In genomic region chr11:66479741-66480115, GRCh38 we compare ENCODE assay signal across 8 cellular contexts. TPM values are rescaled to one million over a fixed set of nuclear protein-coding genes. Genes with fewer than 3 reads are reported as not detected.
DNase-seq lines count a peak whose midpoint lies in the region; ATAC-seq, FAIRE-seq and TF ChIP-seq lines count a peak whose summit lies in the region.

No MANE protein-coding gene starts in this region.

- ATAC-seq in HG03159 (IDR thresholded peaks at IDR 0.05; ENCODE audit: unreplicated experiment) (peak; percentile 23), heart left ventricle (peak in 3 of 4 donors; percentile 33 to 38 (median 38)), sciatic nerve (peak; percentile 9), GM19035 (IDR thresholded peaks at IDR 0.05; ENCODE audit: unreplicated experiment) (no peak)

- H3K4me3 ChIP-seq in WERI-Rb-1 (ENCODE audit: low read depth, low read length) (peak overlapping the region; percentile 94), heart left ventricle (peak overlapping the region; percentile 58 to 93 (median 76))

- intact Hi-C loops in heart left ventricle (cut with DNase I) (loop anchor here in 1 of 10 donors (2.0 kb wide), 2 partner anchors 31 to 71 kb away; partner anchors contain the start of gene BBS1), sciatic nerve (cut with DNase I) (no loop called here)

- H3K9me3 ChIP-seq in WERI-Rb-1 (ENCODE audit: severe bottlenecking) (no peaks in the 10 kb centered on the region), heart left ventricle (no peaks in the 10 kb centered on the region)

- WGBS in heart left ventricle, 4 donors = 0 to 1% (median 0%) methylated on average over 12 to 19 of the region's 19 CpGs

- FAIRE-seq in GM12891 (lab: Jason Lieb, UNC) = peak; percentile 13

- TF ChIP-seq POLR2A in GM12891 (IDR thresholded peaks at IDR 0.05; ENCODE audit: low read depth, low read length) (no peak), heart left ventricle (IDR thresholded peaks at IDR 0.05) (no peak)

- DNase-seq in GM12891 (ENCODE audit: insufficient read length, low spot score) = no peak
- DNase-seq in WERI-Rb-1 = no peak
- no peak for DNase-seq in heart left ventricle
- no peak for DNase-seq in sciatic nerve (ENCODE audit: low spot score)
- DNase-seq in GM19240 (ENCODE audit: insufficient read length, low spot score) = no peak
- no peak for DNase-seq in activated gamma-delta T cell (lab: John Stamatoyannopoulos, UW)

- H3K36me3 ChIP-seq in WERI-Rb-1 = peaks cover 31% of the 10 kb centered on the region
- peaks cover 0 to 29% (median 7%) of the 10 kb centered on the region in 9 donors for H3K36me3 ChIP-seq in heart left ventricle

- H3K27me3 ChIP-seq in WERI-Rb-1 (ENCODE audit: insufficient read depth, low read depth, severe bottlenecking) = no peaks in the 10 kb centered on the region
- no peaks in the 10 kb centered on the region for H3K27me3 ChIP-seq in heart left ventricle

- TF ChIP-seq CTCF in WERI-Rb-1 (IDR thresholded peaks at IDR 0.05; ENCODE audit: low read depth, low read length) (no peak), heart left ventricle (IDR thresholded peaks at IDR 0.05) (no peak)

- peaks cover 0 to 19% (median 10%) of the 10 kb centered on the region in 12 donors for H3K4me1 ChIP-seq in heart left ventricle

- H3K27ac ChIP-seq in WERI-Rb-1 = peak overlapping the region; percentile 91
- peak overlapping the region; percentile 64 to 94 (median 88) for H3K27ac ChIP-seq in heart left ventricle

TF ChIP-seq in GM12891, 5 proteins besides CTCF, POLR2A, EP300 and RAD21:
- TF ChIP-seq POU2F2 (IDR thresholded peaks at IDR 0.05; ENCODE audit: low read depth, low read length) (no peak), TAF1 (IDR thresholded peaks at IDR 0.05; ENCODE audit: low read depth, low read length) (no peak), PAX5 (IDR thresholded peaks at IDR 0.05; ENCODE audit: insufficient read depth, low read length, severe bottlenecking) (no peak), POLR2AphosphoS5 (IDR thresholded peaks at IDR 0.05; ENCODE audit: low read depth, low read length) (no peak), SPI1 (IDR thresholded peaks at IDR 0.05; ENCODE audit: low read depth, low read length) (no peak)
TF ChIP-seq in GM12891: peak in this region for 0.

RNA-seq across cellular contexts. Expression of gene DPP3, which starts 0.5 kb away (rescaled TPM):
- 44.4 TPM for polyA plus RNA-seq in GM12891 (2012; ENCODE audit: low read depth, missing spikeins)
- total RNA-seq in heart left ventricle = 10 to 100 TPM in 6 of 9 donors, 1 to 10 TPM in 3; 6.2 to 43.1 (median 14.9) TPM
- 10 to 100 TPM in 1 of 2 donors, 1 to 10 TPM in 1; 6.4 to 35.5 TPM for polyA plus RNA-seq in heart left ventricle
- 12.4 TPM for total RNA-seq in sciatic nerve

RNA-seq across cellular contexts. Expression of gene PELI3, which starts 13.0 kb away (rescaled TPM):
- 0.73 TPM for polyA plus RNA-seq in GM12891 (2012; ENCODE audit: low read depth, missing spikeins)
- total RNA-seq in heart left ventricle (10 to 100 TPM in 3 of 9 donors, 1 to 10 TPM in 6; 7.2 to 26.2 (median 8.0) TPM), sciatic nerve (14.8 TPM)
- polyA plus RNA-seq in heart left ventricle = 1 to 10 TPM; 5.8 to 9.2 TPM

RNA-seq across cellular contexts. Expression of gene BBS1, which starts 30.7 kb away (rescaled TPM):
- polyA plus RNA-seq in GM12891 (2012; ENCODE audit: low read depth, missing spikeins) = 9.9 TPM
- total RNA-seq in heart left ventricle (10 to 100 TPM; 15.8 to 51.8 (median 18.7) TPM), sciatic nerve (47.6 TPM)
- polyA plus RNA-seq in heart left ventricle = 10 to 100 TPM; 11.0 to 11.9 TPM

RNA-seq across cellular contexts. Expression of gene MRPL11, which starts 41.1 kb away (rescaled TPM):
- 106 TPM for polyA plus RNA-seq in GM12891 (2012; ENCODE audit: low read depth, missing spikeins)
- total RNA-seq in heart left ventricle (10 to 100 TPM; 38.9 to 56.9 (median 47.4) TPM), sciatic nerve (25.1 TPM)
- 10 to 100 TPM; 48.9 to 62.8 TPM for polyA plus RNA-seq in heart left ventricle

RNA-seq across cellular contexts. Expression of gene NPAS4, which starts 58.9 kb away (rescaled TPM):
- 0.15 TPM for polyA plus RNA-seq in GM12891 (2012; ENCODE audit: low read depth, missing spikeins)
- total RNA-seq in heart left ventricle = under 1 TPM in 1 of 9 donors, not detected in 8; 0.75 TPM
- under 1 TPM in 1 of 2 donors, not detected in 1; 0.04 TPM for polyA plus RNA-seq in heart left ventricle
- not detected for total RNA-seq in sciatic nerve
